1 cellular context compared by ENCODE assay signal in the genomic region with DNA sequence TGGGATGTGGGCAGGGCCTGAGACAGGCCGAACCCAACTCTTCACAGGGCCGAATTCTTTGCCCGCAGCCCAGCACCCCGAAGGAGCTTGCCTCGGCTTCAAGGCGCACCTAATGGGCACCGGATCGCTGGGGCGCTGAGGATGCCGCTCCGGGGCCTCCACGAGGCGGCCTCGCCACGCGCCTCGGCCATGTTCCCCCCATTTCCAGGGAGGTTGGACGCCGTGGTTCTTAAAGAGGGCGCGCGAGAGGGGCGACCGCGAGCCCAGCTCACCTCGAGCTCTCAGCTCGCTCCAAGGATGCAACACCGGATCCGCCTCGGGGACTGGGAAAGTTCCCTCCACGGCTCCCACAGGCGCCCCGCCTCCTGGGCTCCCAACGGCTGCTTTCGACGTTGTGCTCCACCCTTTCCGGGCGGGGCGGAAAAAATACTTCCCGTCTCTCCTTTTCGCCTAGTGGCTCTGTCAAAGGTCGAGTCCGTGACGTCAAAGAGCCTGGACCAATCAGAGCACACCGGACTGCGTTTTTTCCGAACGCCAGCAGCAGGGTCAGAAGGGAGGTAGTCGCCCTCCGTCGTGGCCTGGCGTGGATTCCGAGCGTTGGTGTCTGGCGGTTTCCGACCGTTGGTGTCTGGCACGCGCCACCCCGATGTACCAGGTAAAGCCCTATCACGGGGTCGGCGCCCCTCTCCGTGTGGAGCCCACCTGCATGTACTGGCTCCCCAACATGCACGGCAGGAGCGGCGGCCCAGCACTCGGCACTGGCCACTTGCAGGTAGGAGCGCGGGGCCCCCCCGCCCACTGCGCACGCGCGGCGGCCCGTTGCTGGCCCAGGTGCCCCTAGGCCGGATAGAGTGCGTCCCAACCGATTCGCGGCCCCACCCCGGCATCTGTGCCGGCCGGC.
TF ChIP-seq lines count a peak whose summit lies in the region.
"Not testable (repeated sequence)": the region's sequence is repeated elsewhere in the genome, so short reads cannot be mapped to it uniquely, and the experiment has no call there.

No MANE protein-coding gene starts in this region.

TF ChIP-seq in K562, 482 proteins besides CTCF, POLR2A, EP300 and RAD21 (continued from another document):
- TF ChIP-seq NR2C1 (IDR thresholded peaks at IDR 0.05) (peak; percentile 94), NR2C1 (tag; IDR thresholded peaks at IDR 0.05) (peak; percentile 95), NCOR1 (IDR thresholded peaks at IDR 0.05) (peak; percentile 36), ERF (CRISPR knock-in tag; IDR thresholded peaks at IDR 0.05) (peak; percentile 63; the same call in 1 of the 2 replicates), HLTF (IDR thresholded peaks at IDR 0.05) (peak; percentile 82; the same call in 1 of the 2 replicates), GATAD2B (IDR thresholded peaks at IDR 0.05; ENCODE audit: borderline replicate concordance) (peak; percentile 41; the same call in 1 of the 2 replicates), C11orf30 (IDR thresholded peaks at IDR 0.05; ENCODE audit: low read depth) (peak; percentile 89), NFIC (IDR thresholded peaks at IDR 0.05) (peak; percentile 78), NONO (IDR thresholded peaks at IDR 0.05; ENCODE audit: low read depth in 2 of 2, low read length in 1 of 2) (0 out of 4 replicates have a peak, but pooled peaks have one; percentile 25 to 77), NRF1 (conservative IDR thresholded peaks at IDR 0.05 in 1 of 2, IDR thresholded peaks at IDR 0.05 in 1 of 2) (peak; percentile 98), TGIF2 (CRISPR knock-in tag; IDR thresholded peaks at IDR 0.05) (0 out of 2 replicates have a peak, but pooled peaks have one; percentile 85), KHSRP (IDR thresholded peaks at IDR 0.05) (peak; percentile 30; the same call in 1 of the 2 replicates), ZEB2 (IDR thresholded peaks at IDR 0.05) (peak; percentile 62), NFE2 (IDR thresholded peaks at IDR 0.05; ENCODE audit: low read depth) (0 out of 2 replicates have a peak, but pooled peaks have one; percentile 5), RAD51 (IDR thresholded peaks at IDR 0.05; ENCODE audit: borderline replicate concordance, low read depth) (peak; percentile 7; the same call in 1 of the 2 replicates), E2F6 (IDR thresholded peaks at IDR 0.05; ENCODE audit: borderline replicate concordance in 1 of 2, extremely low read depth in 1 of 2, insufficient read depth in 1 of 2, insufficient read length in 1 of 2, low read depth in 1 of 2, low read length in 1 of 2, poor library complexity in 1 of 2, severe bottlenecking in 1 of 2) (peak in 1 of 2 experiments; percentile 61), TAF9B (IDR thresholded peaks at IDR 0.05; ENCODE audit: partially characterized antibody) (peak; percentile 89), SIN3B (IDR thresholded peaks at IDR 0.05; ENCODE audit: low read depth) (peak; percentile 92), RBFOX2 (IDR thresholded peaks at IDR 0.05; ENCODE audit: low read depth, low read length) (peak; percentile 92), ASH1L (IDR thresholded peaks at IDR 0.05; ENCODE audit: borderline replicate concordance, low read depth, partially characterized antibody) (peak; percentile 67), CREM (IDR thresholded peaks at IDR 0.05; ENCODE audit: low read depth) (peak; percentile 91), RB1 (IDR thresholded peaks at IDR 0.05; ENCODE audit: low read depth) (peak; percentile 91), ZBTB40 (IDR thresholded peaks at IDR 0.05) (peak; percentile 72; the same call in 1 of the 2 replicates), NR4A1 (tag; IDR thresholded peaks at IDR 0.05) (0 out of 2 replicates have a peak, but pooled peaks have one; percentile 37), CXXC5 (CRISPR knock-in tag; IDR thresholded peaks at IDR 0.05) (peak; percentile 95), MYC (IDR thresholded peaks at IDR 0.05; ENCODE audit: low read depth, low read length) (peak; percentile 71; the same call in 1 of the 2 replicates), MYC (CRISPR knock-in tag; IDR thresholded peaks at IDR 0.05; ENCODE audit: borderline replicate concordance, low read depth) (peak; percentile 94), TAF1 (IDR thresholded peaks at IDR 0.05; ENCODE audit: control insufficient read depth, extremely low read depth, insufficient read depth, low read length, severe bottlenecking) (peak; percentile 89), ZBTB2 (IDR thresholded peaks at IDR 0.05) (peak; percentile 91), ZNF165 (CRISPR knock-in tag; IDR thresholded peaks at IDR 0.05; ENCODE audit: borderline replicate concordance) (peak; percentile 49; the same call in 1 of the 2 replicates), REST (CRISPR knock-in tag; IDR thresholded peaks at IDR 0.05; ENCODE audit: low read depth) (peak; percentile 81; the same call in 1 of the 2 replicates), SMAD1 (IDR thresholded peaks at IDR 0.05; ENCODE audit: low read depth, low read length, partially characterized antibody) (peak; percentile 84), JUND (IDR thresholded peaks at IDR 0.05; ENCODE audit: borderline replicate concordance, low read depth, low read length) (peak; percentile 52; the same call in 1 of the 2 replicates)
- not testable (repeated sequence) for TF ChIP-seq ZBTB40 (CRISPR knock-in tag; IDR thresholded peaks at IDR 0.05); NR4A1 (CRISPR knock-in tag; IDR thresholded peaks at IDR 0.05); JUND (tag; IDR thresholded peaks at IDR 0.05; ENCODE audit: borderline replicate concordance, low read depth, low read length)
- TF ChIP-seq, protein P1, sequence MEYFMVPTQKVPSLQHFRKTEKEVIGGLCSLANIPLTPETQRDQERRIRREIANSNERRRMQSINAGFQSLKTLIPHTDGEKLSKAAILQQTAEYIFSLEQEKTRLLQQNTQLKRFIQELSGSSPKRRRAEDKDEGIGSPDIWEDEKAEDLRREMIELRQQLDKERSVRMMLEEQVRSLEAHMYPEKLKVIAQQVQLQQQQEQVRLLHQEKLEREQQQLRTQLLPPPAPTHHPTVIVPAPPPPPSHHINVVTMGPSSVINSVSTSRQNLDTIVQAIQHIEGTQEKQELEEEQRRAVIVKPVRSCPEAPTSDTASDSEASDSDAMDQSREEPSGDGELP (CRISPR knock-in tag; IDR thresholded peaks at IDR 0.05; ENCODE audit: borderline replicate concordance), result peak; percentile 80
- TF ChIP-seq, protein P2, sequence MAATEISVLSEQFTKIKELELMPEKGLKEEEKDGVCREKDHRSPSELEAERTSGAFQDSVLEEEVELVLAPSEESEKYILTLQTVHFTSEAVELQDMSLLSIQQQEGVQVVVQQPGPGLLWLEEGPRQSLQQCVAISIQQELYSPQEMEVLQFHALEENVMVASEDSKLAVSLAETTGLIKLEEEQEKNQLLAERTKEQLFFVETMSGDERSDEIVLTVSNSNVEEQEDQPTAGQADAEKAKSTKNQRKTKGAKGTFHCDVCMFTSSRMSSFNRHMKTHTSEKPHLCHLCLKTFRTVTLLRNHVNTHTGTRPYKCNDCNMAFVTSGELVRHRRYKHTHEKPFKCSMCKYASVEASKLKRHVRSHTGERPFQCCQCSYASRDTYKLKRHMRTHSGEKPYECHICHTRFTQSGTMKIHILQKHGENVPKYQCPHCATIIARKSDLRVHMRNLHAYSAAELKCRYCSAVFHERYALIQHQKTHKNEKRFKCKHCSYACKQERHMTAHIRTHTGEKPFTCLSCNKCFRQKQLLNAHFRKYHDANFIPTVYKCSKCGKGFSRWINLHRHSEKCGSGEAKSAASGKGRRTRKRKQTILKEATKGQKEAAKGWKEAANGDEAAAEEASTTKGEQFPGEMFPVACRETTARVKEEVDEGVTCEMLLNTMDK (IDR thresholded peaks at IDR 0.05; ENCODE audit: borderline replicate concordance, insufficient read depth, low read depth, low read length, poor library complexity, severe bottlenecking), result peak; percentile 9
